Comparison of ENCODE assay signal across 18 cellular contexts in genomic region chr11:44816761-44817160, GRCh38.
"Had no signal": no experiment of that assay in that cellular context is flagged by ENCODE, and none has a peak within 500 bp of the region (broad histone marks: within the 10 kb centered on the region; RNA-seq: fewer than 3 reads in every experiment).

No MANE protein-coding gene starts in this region.

- H3K27me3 ChIP-seq: ascending aorta, tibial nerve had no signal

- H2AFZ ChIP-seq: parathyroid adenoma had no signal

- H3K4me2 ChIP-seq: SK-N-SH had no signal

- DNase-seq: activated CD4-positive, alpha-beta T cell treated with anti-CD3 and anti-CD28 coated beads for 48 hours; activated CD8-positive, alpha-beta T cell treated with anti-CD3 and anti-CD28 coated beads, Interleukin-2, amount 10 ng/mL, durations not matched to agents 7 days and 5 days; activated gamma-delta T cell; effector memory CD4-positive, alpha-beta T cell; midbrain; nucleus accumbens; SK-N-SH; stimulated activated CD4-positive, alpha-beta T cell treated with anti-CD3 and anti-CD28 coated beads, Interleukin-4, amount 100 ng/mL, for 1 hour; stimulated activated naive CD4-positive, alpha-beta T cell had no signal

- H3K9me3 Mint-ChIP-seq: activated naive CD4-positive, alpha-beta T cell treated with anti-CD3 and anti-CD28 coated beads, Interleukin-2, amount 50 U/mL, for 72 hours; activated T-helper 1 cell treated with anti-CD3 and anti-CD28 coated beads, Interleukin-12 subunit alpha, Interleukin-12 subunit beta, Interleukin-2, Interleukin-4 antibody, amounts not matched to agents 30 ng/mL and 10 ng/mL and 1 ng/mL, durations not matched to agents 14 hours and 24 hours and 36 hours; central memory CD8-positive, alpha-beta T cell; natural killer cell treated with Interleukin-12 subunit alpha and Interleukin-12 subunit beta and Interleukin-15 and Interleukin-18, amount 100 ng/mL, for 72 hours had no signal

- H3K4me1 ChIP-seq: ascending aorta, parathyroid adenoma had no signal

- H3K27ac ChIP-seq: ascending aorta, tibial nerve had no signal

- H3K36me3 Mint-ChIP-seq: activated naive CD4-positive, alpha-beta T cell treated with anti-CD3 and anti-CD28 coated beads, Interleukin-2, amount 50 U/mL, for 72 hours; natural killer cell treated with Interleukin-12 subunit alpha and Interleukin-12 subunit beta and Interleukin-15 and Interleukin-18, amount 100 ng/mL, for 72 hours had no signal

- H3K9me3 ChIP-seq: ascending aorta, SK-N-SH had no signal

- H3K9ac ChIP-seq: parathyroid adenoma, SK-N-SH had no signal

- H3K4me3 Mint-ChIP-seq: activated CD8-positive, alpha-beta T cell treated with anti-CD3 and anti-CD28 coated beads, Interleukin-2, amount 10 ng/mL, durations not matched to agents 7 days and 5 days; activated T-helper 1 cell treated with anti-CD3 and anti-CD28 coated beads, Interleukin-12 subunit alpha, Interleukin-12 subunit beta, Interleukin-2, Interleukin-4 antibody, amounts not matched to agents 30 ng/mL and 10 ng/mL and 1 ng/mL, durations not matched to agents 14 hours and 24 hours and 36 hours; central memory CD8-positive, alpha-beta T cell; natural killer cell treated with Interleukin-12 subunit alpha and Interleukin-12 subunit beta and Interleukin-15 and Interleukin-18, amount 100 ng/mL, for 72 hours had no signal

- H3K27ac Mint-ChIP-seq: activated CD8-positive, alpha-beta T cell treated with anti-CD3 and anti-CD28 coated beads, Interleukin-2, amount 10 ng/mL, durations not matched to agents 7 days and 5 days; activated naive CD4-positive, alpha-beta T cell treated with anti-CD3 and anti-CD28 coated beads, Interleukin-2, amount 50 U/mL, for 72 hours; activated T-helper 1 cell treated with anti-CD3 and anti-CD28 coated beads, Interleukin-12 subunit alpha, Interleukin-12 subunit beta, Interleukin-2, Interleukin-4 antibody, amounts not matched to agents 30 ng/mL and 10 ng/mL and 1 ng/mL, durations not matched to agents 14 hours and 24 hours and 36 hours; natural killer cell treated with Interleukin-12 subunit alpha and Interleukin-12 subunit beta and Interleukin-15 and Interleukin-18, amount 100 ng/mL, for 72 hours had no signal

- ATAC-seq: activated CD8-positive, alpha-beta T cell treated with anti-CD3 and anti-CD28 coated beads, Interleukin-2, amount 10 ng/mL, durations not matched to agents 7 days and 5 days; left lobe of liver; natural killer cell treated with Interleukin-12 subunit alpha and Interleukin-12 subunit beta and Interleukin-15 and Interleukin-18, amount 100 ng/mL, for 72 hours; sciatic nerve had no signal

- H3K36me3 ChIP-seq: ascending aorta, tibial nerve had no signal

- H3K4me3 ChIP-seq: ascending aorta, tibial nerve had no signal

- H3K27me3 Mint-ChIP-seq: central memory CD8-positive, alpha-beta T cell had no signal
